8 cellular contexts compared by ENCODE assay signal in genomic region chr5:177303121-177303924, GRCh38. TPM values are rescaled to one million over a fixed set of nuclear protein-coding genes. Genes with fewer than 3 reads are reported as not detected.
A peak's percentile ranks its signal among the peaks of the same experiment; 100 is the strongest.
DNase-seq lines count a peak whose midpoint lies in the region; ATAC-seq and TF ChIP-seq lines count a peak whose summit lies in the region.

PRELID1 (plus strand) TSS chr5:177303799; CDS start chr5:177303986, 187 bp downstream.
RAB24 (minus strand) TSS chr5:177303719; CDS start chr5:177303288, 431 bp downstream.

- H3K27ac ChIP-seq in stomach smooth muscle (ENCODE audit: low read length) = peak within 1 kb of the TSS; percentile 58

- H3K9me3 Mint-ChIP-seq in neural crest cell = no peaks in the 10 kb centered on the region

- H3K4me3 ChIP-seq in fibroblast of villous mesenchyme (ENCODE audit: low read depth, low read length) = peak within 1 kb of the TSS; percentile 91
- H3K4me3 ChIP-seq in stomach smooth muscle (ENCODE audit: low read length in 2 of 2) = peak within 1 kb of the TSS; percentile 82 to 94

- H3K9ac ChIP-seq in stomach smooth muscle (ENCODE audit: low read length in 2 of 2) = peak within 1 kb of the TSS; percentile 71 to 84

- no peaks in the 10 kb centered on the region for H3K27me3 ChIP-seq in stomach smooth muscle (ENCODE audit: control insufficient read depth in 1 of 2, insufficient read depth in 2 of 2, low read length in 2 of 2)

- peak within 1 kb of the TSS; percentile 97 for H3K27ac Mint-ChIP-seq in neural crest cell (ENCODE audit: unreplicated experiment)

- peaks cover 10% of the 10 kb centered on the region for H3K27me3 Mint-ChIP-seq in neural crest cell (ENCODE audit: low read depth)

- no peaks in the 10 kb centered on the region for H3K9me3 ChIP-seq in stomach smooth muscle (ENCODE audit: control insufficient read depth in 2 of 2, low read length in 2 of 2)

- peaks cover 8% of the 10 kb centered on the region for H3K36me3 Mint-ChIP-seq in neural crest cell (ENCODE audit: low read depth)

- H3K4me1 ChIP-seq in stomach smooth muscle (ENCODE audit: control insufficient read depth, insufficient read depth, low read length) = peaks cover 50% of the 10 kb centered on the region

- peak within 1 kb of the TSS; percentile 95 for H3K4me3 Mint-ChIP-seq in neural crest cell

- DNase-seq in DMS53 treated with DMSO at 0.1 percent for 48 hours (lab: John Stamatoyannopoulos, UW; ENCODE audit: unreplicated experiment) (peak; percentile 68), KG1 (lab: John Stamatoyannopoulos, UW) (peak; percentile 70), SHP77 (lab: John Stamatoyannopoulos, UW) (peak; percentile 80 to 83), fibroblast of villous mesenchyme (ENCODE audit: low read depth) (peak; percentile 85), neural crest cell (ENCODE audit: low read depth, low spot score) (peak; percentile 90)
- peak; percentile 97 for DNase-seq in activated effector memory CD4-positive, alpha-beta T cell treated with anti-CD3 and anti-CD28 coated beads, Interleukin-2, amount 50 U/mL, for 16 hours

- ATAC-seq in GM21529 (IDR thresholded peaks at IDR 0.05; ENCODE audit: unreplicated experiment) = peak; percentile 47

- H3K36me3 ChIP-seq in stomach smooth muscle (ENCODE audit: control insufficient read depth in 2 of 2, insufficient read depth in 2 of 2, low read length in 2 of 2) = peaks cover 5 to 14% of the 10 kb centered on the region in 2 donors

- peaks cover 47% of the 10 kb centered on the region for H3K4me1 Mint-ChIP-seq in neural crest cell

- TF ChIP-seq CTCF in fibroblast of villous mesenchyme (IDR thresholded peaks at IDR 0.05; ENCODE audit: insufficient read depth, low read depth, low read length) (peak; percentile 25), neural crest cell (conservative IDR thresholded peaks at IDR 0.05) (no peak)

RNA-seq across cellular contexts. Expression of gene PRELID1, which starts in this region (rescaled TPM):
- 122 TPM in 2 replicates for total RNA-seq in fibroblast of villous mesenchyme
- 169 and 180 TPM in 2 replicates for total RNA-seq in neural crest cell

RNA-seq across cellular contexts. Expression of gene RAB24, which starts in this region (rescaled TPM):
- total RNA-seq in fibroblast of villous mesenchyme (14.2 and 18.0 TPM in 2 replicates), neural crest cell (32.0 and 33.0 TPM in 2 replicates)

Comparison
In these comparisons a context has a peak if more than half of its experiments do, and no peak if none do; other contexts are left out.
1. Peak in every context shown above with its lines: DNase-seq, ATAC-seq, H3K4me3 ChIP-seq and H3K27ac ChIP-seq.